ENCODE assay signal across 11 cellular contexts in the genomic region with DNA sequence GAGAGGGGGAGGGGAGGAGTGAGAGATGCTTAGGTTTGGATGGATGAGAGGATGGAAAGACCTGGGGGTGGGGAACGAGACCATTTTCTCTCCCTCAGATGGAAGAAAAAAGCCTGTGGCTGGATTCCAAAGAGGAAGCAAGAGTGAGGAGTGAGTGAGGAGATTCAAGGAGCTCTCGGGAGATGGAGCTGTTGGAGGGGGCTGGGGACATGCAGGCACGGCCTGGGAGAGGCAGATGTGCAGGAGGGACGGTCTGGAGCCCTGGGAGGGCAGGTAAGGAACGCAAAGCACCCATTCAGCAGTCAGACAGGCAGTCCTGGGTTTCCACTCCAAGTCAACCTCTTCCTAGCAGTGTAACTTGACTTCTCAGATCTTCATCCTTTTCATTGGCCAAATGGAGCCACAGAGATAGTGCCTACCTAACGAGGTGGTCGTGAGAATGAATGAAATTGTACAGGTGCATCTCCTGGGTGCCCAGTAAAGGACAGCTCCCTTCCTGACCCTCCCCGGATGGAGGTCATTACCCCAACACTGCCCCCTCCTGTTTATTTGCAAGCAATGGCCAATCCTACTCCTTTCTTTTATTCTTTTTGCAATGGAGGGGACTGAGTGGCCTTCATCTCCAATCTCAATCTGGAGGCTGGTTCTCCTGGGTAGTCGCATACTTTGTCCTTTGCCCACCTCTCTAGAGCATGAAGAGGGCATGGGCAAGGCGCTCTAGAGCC. TPM values are rescaled to one million over a fixed set of nuclear protein-coding genes. Genes with fewer than 3 reads are reported as not detected.
DNase-seq lines count a peak whose midpoint lies in the region; TF ChIP-seq lines count a peak whose summit lies in the region.
"Had no signal": no experiment of that assay in that cellular context is flagged by ENCODE, and none has a peak within 500 bp of the region (broad histone marks: within the 10 kb centered on the region; RNA-seq: fewer than 3 reads in every experiment).

No MANE protein-coding gene starts in this region.

- intact Hi-C loops in activated naive CD4-positive, alpha-beta T cell treated with anti-CD3 and anti-CD28 coated beads for 36 hours (cut with micrococcal nuclease), result loop anchor here (1.0 to 2.0 kb wide), 2 partner anchors 124 to 133 kb away; no protein-coding TSS in a partner anchor

- no peaks in the 10 kb centered on the region for H3K9me3 Mint-ChIP-seq in activated naive CD4-positive, alpha-beta T cell treated with anti-CD3 and anti-CD28 coated beads for 36 hours

- H3K36me3 Mint-ChIP-seq in activated naive CD4-positive, alpha-beta T cell treated with anti-CD3 and anti-CD28 coated beads for 36 hours (ENCODE audit: low read depth), result no peaks in the 10 kb centered on the region

- DNase-seq in activated naive CD4-positive, alpha-beta T cell treated with anti-CD3 and anti-CD28 coated beads for 36 hours, result peak; percentile 23
- DNase-seq in activated naive CD4-positive, alpha-beta T cell (lab: John Stamatoyannopoulos, UW), result no peak
- peak; percentile 17 for DNase-seq in NCI-H526 treated with DMSO at 0.1 percent for 48 hours (lab: John Stamatoyannopoulos, UW)
- DNase-seq in erythroblast (lab: John Stamatoyannopoulos, UW), result peak; percentile 23 to 36
- DNase-seq in superior temporal gyrus (ENCODE audit: extremely low spot score), result peak; percentile 61
- no peak for DNase-seq in hepatic stellate cell (ENCODE audit: low spot score)
- no peak for DNase-seq in SW480 (ENCODE audit: low spot score)
- no peak for DNase-seq in UCSD-AML1 (lab: John Stamatoyannopoulos, UW; ENCODE audit: unreplicated experiment)
- DNase-seq: DMS79; stimulated activated CD4-positive, alpha-beta T cell treated with anti-CD3 and anti-CD28 coated beads, Interleukin-1b, Interleukin-23, amount 100 ng/mL, for 48 hours had no signal

- H3K4me1 Mint-ChIP-seq in activated naive CD4-positive, alpha-beta T cell treated with anti-CD3 and anti-CD28 coated beads for 36 hours (ENCODE audit: low read depth), result no peaks in the 10 kb centered on the region

- no peak for TF ChIP-seq POLR2A in erythroblast (IDR thresholded peaks at IDR 0.05; ENCODE audit: low read length)

- H3K27ac Mint-ChIP-seq in activated naive CD4-positive, alpha-beta T cell treated with anti-CD3 and anti-CD28 coated beads for 36 hours, result no peak overlapping the region

- CTCF ChIA-PET in activated naive CD4-positive, alpha-beta T cell treated with anti-CD3 and anti-CD28 coated beads for 36 hours (lab: Charles Lee), result interaction anchor here (0.5 to 1.8 kb wide), 9 partner anchors 10 to 135 kb away, joined by 3 to 9 read pairs (median 4); no protein-coding TSS in a partner anchor

- no peak overlapping the region for H3K4me3 Mint-ChIP-seq in activated naive CD4-positive, alpha-beta T cell treated with anti-CD3 and anti-CD28 coated beads for 36 hours

- H3K27me3 Mint-ChIP-seq in activated naive CD4-positive, alpha-beta T cell treated with anti-CD3 and anti-CD28 coated beads for 36 hours (ENCODE audit: low read depth), result no peaks in the 10 kb centered on the region

RNA-seq across cellular contexts. Expression of a gene that starts 52.2 kb away (rescaled TPM):
- total RNA-seq in activated naive CD4-positive, alpha-beta T cell treated with anti-CD3 and anti-CD28 coated beads for 36 hours, result not detected
- total RNA-seq: activated CD8-positive, alpha-beta memory T cell treated with anti-CD3 and anti-CD28 coated beads for 36 hours had no signal

Comparison
In these comparisons a context has a peak if more than half of its experiments do, and no peak if none do; other contexts are left out.
1. DNase-seq: peak in activated naive CD4-positive, alpha-beta T cell treated with anti-CD3 and anti-CD28 coated beads for 36 hours (single experiment), NCI-H526 treated with DMSO at 0.1 percent for 48 hours (single experiment), erythroblast (2 of 2) and superior temporal gyrus (single experiment); none in activated naive CD4-positive, alpha-beta T cell (0 of 4), hepatic stellate cell (single experiment), SW480 (single experiment) and UCSD-AML1 (single experiment).